Comparison of ENCODE assay signal across 14 cellular contexts in the genomic region with DNA sequence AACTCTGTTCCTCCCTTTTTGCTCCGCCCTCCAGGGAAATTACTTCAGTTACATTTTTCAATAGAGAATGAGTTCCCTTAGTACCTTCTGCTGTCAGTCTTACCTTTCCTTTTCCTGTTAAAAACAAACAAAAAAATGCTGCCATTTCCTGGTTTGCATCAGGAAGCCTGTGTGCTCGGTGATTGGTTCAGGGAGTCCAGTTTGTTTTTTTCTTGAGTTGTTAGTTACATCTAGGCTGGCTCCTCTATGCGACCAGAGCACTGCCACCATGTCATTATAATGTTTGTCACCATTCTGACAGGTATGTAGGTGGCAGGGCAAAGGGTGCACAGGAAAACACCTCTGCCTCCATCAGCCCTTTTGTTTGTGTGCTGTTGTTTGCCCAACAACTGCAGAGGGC.
DNase-seq lines count a peak whose midpoint lies in the region; ATAC-seq and TF ChIP-seq lines count a peak whose summit lies in the region.
"Had no signal": no experiment of that assay in that cellular context is flagged by ENCODE, and none has a peak within 500 bp of the region (broad histone marks: within the 10 kb centered on the region; RNA-seq: fewer than 3 reads in every experiment).

No MANE protein-coding gene starts in this region.

- DNase-seq in DMS53 (lab: John Stamatoyannopoulos, UW) (peak; percentile 84), HT-29 (ENCODE audit: low spot score) (peak; percentile 51), body of pancreas (no peak), neural progenitor cell (ENCODE audit: low spot score) (no peak), GF-D8 (lab: John Stamatoyannopoulos, UW) (no peak), HuH-7 (ENCODE audit: low spot score) (no peak), epidermal melanocyte (ENCODE audit: insufficient read length, low spot score) (no peak)
- DNase-seq: CD4-positive, alpha-beta memory T cell; H7; Kasumi-1; NCI-H1436 treated with DMSO at 0.1 percent for 48 hours; NCI-H2107; NCI-H345 had no signal

- intact Hi-C loops in body of pancreas (cut with DNase I) = no loop called here

- H3K27me3 ChIP-seq in body of pancreas (no peaks in the 10 kb centered on the region), neural progenitor cell (no peaks in the 10 kb centered on the region)

- H3K4me3 Mint-ChIP-seq in neural progenitor cell = no peak overlapping the region
- H3K4me3 Mint-ChIP-seq: B cell; CD4-positive, alpha-beta memory T cell had no signal

- no peaks in the 10 kb centered on the region for H4K20me1 ChIP-seq in neural progenitor cell (ENCODE audit: low read depth)

- H3K4me1 ChIP-seq in body of pancreas (no peaks in the 10 kb centered on the region), neural progenitor cell (peaks cover 6% of the 10 kb centered on the region)

- H3K4me3 ChIP-seq in body of pancreas (no peak overlapping the region), neural progenitor cell (no peak overlapping the region)

- H3K4me2 ChIP-seq in neural progenitor cell = no peak overlapping the region

- no peak overlapping the region for H3K9ac ChIP-seq in neural progenitor cell

- ATAC-seq in body of pancreas = peak; percentile 45

- H2AFZ ChIP-seq in neural progenitor cell (replicated peaks) = peak overlapping the region; percentile 79

- TF ChIP-seq CTCF in body of pancreas (IDR thresholded peaks at IDR 0.05) (no peak), neural progenitor cell (IDR thresholded peaks at IDR 0.05) (no peak)

- H3K27ac Mint-ChIP-seq in neural progenitor cell = no peak overlapping the region
- H3K27ac Mint-ChIP-seq: B cell; CD4-positive, alpha-beta memory T cell had no signal

- no peaks in the 10 kb centered on the region for H3F3A ChIP-seq in neural progenitor cell (ENCODE audit: low read depth)

- no peaks in the 10 kb centered on the region for H3K9me3 ChIP-seq in body of pancreas
- H3K9me3 ChIP-seq in neural progenitor cell (ENCODE audit: low read depth) = no peaks in the 10 kb centered on the region

- no peaks in the 10 kb centered on the region for H3K36me3 ChIP-seq in body of pancreas (replicated peaks in 1 of 2; ENCODE audit: insufficient read depth in 1 of 2, low read depth in 2 of 2)
- no peaks in the 10 kb centered on the region for H3K36me3 ChIP-seq in neural progenitor cell

- no peaks in the 10 kb centered on the region for H3K36me3 Mint-ChIP-seq in neural progenitor cell

- no peaks in the 10 kb centered on the region for H3K79me2 ChIP-seq in neural progenitor cell (ENCODE audit: low read depth)

- peaks cover 6% of the 10 kb centered on the region for H3K27me3 Mint-ChIP-seq in neural progenitor cell (ENCODE audit: insufficient read depth, low read depth)

- peaks cover 16% of the 10 kb centered on the region for H3K9me3 Mint-ChIP-seq in neural progenitor cell

- no peak for TF ChIP-seq POLR2A in body of pancreas (IDR thresholded peaks at IDR 0.05)

- 21 to 30% methylated on average over 3 of the region's 3 CpGs for WGBS in body of pancreas, 2 donors

- H3K27ac ChIP-seq in body of pancreas = no peak overlapping the region
- H3K27ac ChIP-seq in neural progenitor cell = no peak overlapping the region

- H3K4me1 Mint-ChIP-seq in neural progenitor cell = peaks cover 4% of the 10 kb centered on the region
- H3K4me1 Mint-ChIP-seq: B cell; CD4-positive, alpha-beta memory T cell had no signal

Comparison
In these comparisons a context has a peak if more than half of its experiments do, and no peak if none do; other contexts are left out.
1. DNase-seq: peak in DMS53 (single experiment) and HT-29 (single experiment); none in body of pancreas (0 of 4), neural progenitor cell (single experiment), GF-D8 (single experiment), HuH-7 (single experiment) and epidermal melanocyte (single experiment).